8 cellular contexts compared by ENCODE assay signal in the genomic region with DNA sequence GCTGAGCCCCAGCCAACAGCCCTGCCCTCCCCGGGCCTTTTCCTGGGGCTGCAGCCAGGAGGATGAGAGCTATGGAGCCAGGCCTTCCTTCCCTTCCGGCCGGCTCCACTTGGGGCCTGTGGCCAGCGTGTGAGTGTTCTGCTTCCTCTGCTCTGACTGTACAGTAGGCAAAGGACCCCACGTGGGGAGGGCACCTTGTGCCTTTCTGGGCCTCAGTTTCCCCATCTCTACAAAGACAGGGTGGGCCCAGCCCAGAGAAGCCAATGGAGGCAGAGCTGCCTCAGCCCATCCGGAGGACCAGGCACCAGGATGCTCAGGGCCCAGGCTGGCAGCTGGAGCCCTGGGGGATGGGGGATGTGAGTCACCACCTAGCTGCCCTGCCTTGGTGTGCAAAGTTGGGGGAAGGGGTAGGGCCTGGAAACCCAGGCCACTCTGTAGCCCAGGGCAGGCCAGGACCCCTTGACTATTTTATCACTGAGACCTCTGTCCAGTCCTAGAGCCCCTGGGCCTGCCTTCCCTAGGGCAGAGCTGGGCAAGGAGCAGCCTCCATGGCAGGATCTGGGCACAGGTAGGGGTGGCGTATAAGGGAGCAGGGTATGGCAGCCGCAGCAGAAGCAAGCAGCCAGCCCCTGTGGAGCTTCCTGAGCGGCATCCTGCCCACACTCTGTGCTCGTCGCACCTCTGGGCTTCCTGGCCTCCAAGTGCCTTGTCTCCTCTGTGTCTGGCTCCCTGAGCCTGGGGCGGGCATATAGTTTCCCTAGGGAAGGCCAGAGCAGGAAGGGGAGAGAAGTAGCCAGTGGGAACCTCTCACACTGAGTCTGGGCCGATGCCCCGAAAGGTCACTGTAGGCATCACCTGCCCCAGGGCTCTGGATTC.
DNase-seq lines count a peak whose midpoint lies in the region; ATAC-seq and TF ChIP-seq lines count a peak whose summit lies in the region.

No MANE protein-coding gene starts in this region.

- peaks cover 18% of the 10 kb centered on the region for H3K79me2 ChIP-seq in OCI-LY3 (ENCODE audit: low read length)

- TF ChIP-seq CTCF in OCI-LY3 (IDR thresholded peaks at IDR 0.05; ENCODE audit: low read depth, low read length): no peak

- H3K27ac ChIP-seq in OCI-LY3 (ENCODE audit: low read length) (0 out of 2 replicates have a peak overlapping the region, but pooled peaks have one; percentile 39), subcutaneous abdominal adipose tissue (ENCODE audit: low read depth, low read length) (no peak overlapping the region)

- H3K4me2 ChIP-seq in OCI-LY3 (ENCODE audit: low read length): peak overlapping the region; percentile 88

- H3K4me1 ChIP-seq in OCI-LY3 (ENCODE audit: low read length): peaks cover 60% of the 10 kb centered on the region
- H3K4me1 ChIP-seq in subcutaneous abdominal adipose tissue (ENCODE audit: control insufficient read depth in 5 of 5, insufficient read depth in 5 of 5, low read length in 5 of 5): peaks cover 5 to 74% (median 30%) of the 10 kb centered on the region in 5 donors

- DNase-seq in activated effector memory CD4-positive, alpha-beta T cell treated with anti-CD3 and anti-CD28 coated beads, Interleukin-2, amount 50 U/mL, for 16 hours: peak; percentile 86
- DNase-seq in kidney tubule cell (ENCODE audit: low spot score): peak; percentile 23
- DNase-seq in NCI-H128 (lab: John Stamatoyannopoulos, UW; ENCODE audit: unreplicated experiment): no peak

- H2AFZ ChIP-seq in OCI-LY3 (ENCODE audit: low read depth, low read length): no peak overlapping the region

- no peaks in the 10 kb centered on the region for H3K9me3 ChIP-seq in OCI-LY3 (ENCODE audit: insufficient read depth, low read length)
- no peaks in the 10 kb centered on the region for H3K9me3 ChIP-seq in subcutaneous abdominal adipose tissue (ENCODE audit: control insufficient read depth in 5 of 5, low read length in 5 of 5)

- H3K36me3 ChIP-seq in OCI-LY3 (replicated peaks; ENCODE audit: low read depth, low read length) (no peaks in the 10 kb centered on the region), subcutaneous abdominal adipose tissue (ENCODE audit: control insufficient read depth in 5 of 5, insufficient read depth in 5 of 5, low read length in 5 of 5) (no peaks in the 10 kb centered on the region)

- H3K4me3 ChIP-seq in OCI-LY3 (ENCODE audit: low read length): peak overlapping the region; percentile 77
- peak overlapping the region; percentile 24 to 59 (median 42) for H3K4me3 ChIP-seq in subcutaneous abdominal adipose tissue (ENCODE audit: low read depth in 1 of 5, low read length in 5 of 5)

- ATAC-seq in GM21619 (IDR thresholded peaks at IDR 0.05; ENCODE audit: unreplicated experiment): no peak
- no peak for ATAC-seq in HG02678 (IDR thresholded peaks at IDR 0.05; ENCODE audit: unreplicated experiment)
- ATAC-seq in HG02885 (IDR thresholded peaks at IDR 0.05; ENCODE audit: poor library complexity, unreplicated experiment): no peak

- no peak overlapping the region for H3K9ac ChIP-seq in OCI-LY3 (ENCODE audit: low read length)
- H3K9ac ChIP-seq in subcutaneous abdominal adipose tissue (ENCODE audit: low read length in 5 of 5): peak overlapping the region in 4 of 5 donors; percentile 8 to 65 (median 56)

- no peaks in the 10 kb centered on the region for H4K20me1 ChIP-seq in OCI-LY3 (ENCODE audit: insufficient read depth, low read length)

- H3K27me3 ChIP-seq in OCI-LY3 (ENCODE audit: low read depth, low read length) (no peaks in the 10 kb centered on the region), subcutaneous abdominal adipose tissue (ENCODE audit: control insufficient read depth in 5 of 5, insufficient read depth in 4 of 5, low read length in 5 of 5) (no peaks in the 10 kb centered on the region)
